Comparison of ENCODE assay signal across 27 cellular contexts in genomic region chr18:22114526-22115321, GRCh38. TPM values are rescaled to one million over a fixed set of nuclear protein-coding genes. Genes with fewer than 3 reads are reported as not detected.
"Had no signal": no experiment of that assay in that cellular context is flagged by ENCODE, and none has a peak within 500 bp of the region (broad histone marks: within the 10 kb centered on the region; RNA-seq: fewer than 3 reads in every experiment).

No MANE protein-coding gene starts in this region.

- H3K36me3 ChIP-seq: brain microvascular endothelial cell had no signal

- H3K4me3 ChIP-seq: PC-9, SK-N-MC had no signal

- DNase-seq: activated CD4-positive, alpha-beta T cell treated with anti-CD3 and anti-CD28 coated beads, Interleukin-2, amount 10 ng/mL, durations not matched to agents 7 days and 5 days; activated CD4-positive, CD25-positive, alpha-beta regulatory T cell; activated CD8-positive, alpha-beta memory T cell treated with anti-CD3 and anti-CD28 coated beads, Interleukin-2, amount 50 U/mL, for 4 hours; activated CD8-positive, alpha-beta T cell treated with anti-CD3 and anti-CD28 coated beads for 36 hours; activated gamma-delta T cell treated with Interleukin-2 at 50 U/mL for 16 hours; activated naive CD4-positive, alpha-beta T cell treated with anti-CD3 and anti-CD28 coated beads, Interleukin-2, amount 10 ng/mL, durations not matched to agents 7 days and 5 days; activated naive CD8-positive, alpha-beta T cell treated with anti-CD3 and anti-CD28 coated beads for 36 hours; activated T-cell treated with anti-CD3 and anti-CD28 coated beads, Interleukin-2, amount 50 U/mL, for 72 hours; brain microvascular endothelial cell; MM.1S; NCI-H1105; NCI-H1436; NCI-H1694 treated with DMSO at 0.1 percent for 48 hours; NCI-H2029 treated with DMSO at 0.1 percent for 48 hours; NCI-H510A treated with DMSO at 0.1 percent for 48 hours; NCI-H69; NK-92 treated with Interleukin-12 subunit alpha and Interleukin-12 subunit beta, amount 100 ng/mL, for 24 hours; RPMI8226; T-cell; T-helper 2 cell; T1000 had no signal

- H3K4me2 ChIP-seq: KMS-11, PC-9 had no signal

- H3K27ac ChIP-seq: brain microvascular endothelial cell, KMS-11, PC-9, SK-N-MC had no signal

- H3K27me3 ChIP-seq: brain microvascular endothelial cell had no signal

- ATAC-seq: activated CD8-positive, alpha-beta T cell treated with anti-CD3 and anti-CD28 coated beads for 36 hours; activated T-cell treated with anti-CD3 and anti-CD28 coated beads, Interleukin-2, amount 50 U/mL, for 72 hours; Right ventricle myocardium inferior; T-cell had no signal

- FAIRE-seq: TTC549 had no signal

- H3K9ac ChIP-seq: KMS-11 had no signal

- H2AFZ ChIP-seq: PC-9 had no signal

RNA-seq across cellular contexts. Expression of gene GATA6, which starts 54.7 kb away (rescaled TPM):
- total RNA-seq: activated CD4-positive, alpha-beta T cell treated with anti-CD3 and anti-CD28 coated beads, Interleukin-2, amount 10 ng/mL, durations not matched to agents 7 days and 5 days; activated CD8-positive, alpha-beta T cell treated with anti-CD3 and anti-CD28 coated beads for 36 hours; activated naive CD8-positive, alpha-beta T cell treated with anti-CD3 and anti-CD28 coated beads for 36 hours; activated T-helper 2 cell treated with anti-CD3 and anti-CD28 coated beads, Interferon-gamma antibody, Interleukin-2, Interleukin-4, amounts not matched to agents 10 μg/mL and 5 μg/mL and 100 μg/mL, durations not matched to agents 14 hours and 24 hours and 36 hours had no signal
